In the genomic region with DNA sequence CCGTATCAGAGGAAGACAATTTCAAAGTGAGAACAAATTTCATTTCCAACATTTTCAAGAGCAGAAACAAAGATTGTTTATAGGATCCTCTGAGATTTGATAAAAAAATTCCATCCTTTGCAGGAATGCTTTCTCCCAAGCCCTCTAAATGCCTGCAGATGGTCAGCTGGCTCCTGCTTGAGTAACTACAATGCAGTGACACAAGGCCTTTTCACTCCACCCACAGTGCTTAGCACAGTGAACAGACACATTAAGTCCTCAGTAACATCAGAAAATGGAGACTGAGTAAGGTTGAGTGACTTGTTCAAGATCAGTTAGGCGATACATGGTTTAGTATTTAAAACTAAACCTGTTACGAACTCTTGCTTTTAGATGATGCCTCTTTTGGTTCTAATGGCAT, we compare ENCODE assay signal across 1 cellular context.
TF ChIP-seq lines count a peak whose summit lies in the region.

No MANE protein-coding gene starts in this region.

TF ChIP-seq in IMR-90, 13 proteins besides CTCF, POLR2A, EP300 and RAD21 (continued from another document):
- no peak for TF ChIP-seq RCOR1 (IDR thresholded peaks at IDR 0.05; ENCODE audit: insufficient replicate concordance, low read length)
- no peak for TF ChIP-seq SMC3 (IDR thresholded peaks at IDR 0.05; ENCODE audit: low read depth, low read length)
- TF ChIP-seq, protein P1, sequence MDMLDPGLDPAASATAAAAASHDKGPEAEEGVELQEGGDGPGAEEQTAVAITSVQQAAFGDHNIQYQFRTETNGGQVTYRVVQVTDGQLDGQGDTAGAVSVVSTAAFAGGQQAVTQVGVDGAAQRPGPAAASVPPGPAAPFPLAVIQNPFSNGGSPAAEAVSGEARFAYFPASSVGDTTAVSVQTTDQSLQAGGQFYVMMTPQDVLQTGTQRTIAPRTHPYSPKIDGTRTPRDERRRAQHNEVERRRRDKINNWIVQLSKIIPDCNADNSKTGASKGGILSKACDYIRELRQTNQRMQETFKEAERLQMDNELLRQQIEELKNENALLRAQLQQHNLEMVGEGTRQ (IDR thresholded peaks at IDR 0.05; ENCODE audit: low read depth, low read length) = no peak
- TF ChIP-seq CHD1 (IDR thresholded peaks at IDR 0.05; ENCODE audit: low read depth, low read length) = no peak
- TF ChIP-seq NFE2L2 (IDR thresholded peaks at IDR 0.05; ENCODE audit: low read depth, low read length) = no peak
- TF ChIP-seq BHLHE40 (IDR thresholded peaks at IDR 0.05; ENCODE audit: low read depth, low read length) = no peak
- TF ChIP-seq CEBPB (IDR thresholded peaks at IDR 0.05; ENCODE audit: low read depth, low read length) = no peak
- no peak for TF ChIP-seq MAZ (IDR thresholded peaks at IDR 0.05; ENCODE audit: borderline replicate concordance, low read depth, low read length)
